ENCODE assay signal across 8 cellular contexts in genomic region chr1:153422450-153423068, GRCh38. TPM values are rescaled to one million over a fixed set of nuclear protein-coding genes. Genes with fewer than 3 reads are reported as not detected.
A peak's percentile ranks its signal among the peaks of the same experiment; 100 is the strongest.
DNase-seq lines count a peak whose midpoint lies in the region; ATAC-seq and TF ChIP-seq lines count a peak whose summit lies in the region.

No MANE protein-coding gene starts in this region.

- DNase-seq in GM23248 (peak; percentile 62), RPMI8226 (peak; percentile 83), Right ventricle myocardium inferior (ENCODE audit: missing footprints) (peak; percentile 75), retinal pigment epithelial cell (ENCODE audit: low read depth) (peak; percentile 17), DMS114 treated with DMSO at 0.1 percent for 48 hours (lab: John Stamatoyannopoulos, UW; ENCODE audit: unreplicated experiment) (no peak)
- peak; percentile 11 to 50 for DNase-seq in activated T-helper 1 cell treated with anti-CD3 and anti-CD28 coated beads, Interleukin-2, amount 50 U/mL, for 16 hours (ENCODE audit: low read depth in 1 of 2, low spot score in 1 of 2)

- H3K4me3 ChIP-seq in GM23248: no peak overlapping the region
- H3K4me3 ChIP-seq in retinal pigment epithelial cell (ENCODE audit: low read length): no peak overlapping the region

- H3K4me1 ChIP-seq in GM23248 (ENCODE audit: insufficient read depth): no peaks in the 10 kb centered on the region

- in situ Hi-C loops in GM23248 (cut with MboI): no loop called here

- H3K4me2 ChIP-seq in GM23248 (ENCODE audit: unreplicated experiment): no peak overlapping the region

- no peaks in the 10 kb centered on the region for H3K9me2 ChIP-seq in GM23248 (ENCODE audit: insufficient read depth)

- no peaks in the 10 kb centered on the region for H4K20me1 ChIP-seq in GM23248 (ENCODE audit: insufficient read depth)

- intact Hi-C loops in Right ventricle myocardium inferior (cut with DNase I): no loop called here

- H2AFZ ChIP-seq in GM23248: no peak overlapping the region

- no peaks in the 10 kb centered on the region for H3K79me2 ChIP-seq in GM23248 (ENCODE audit: insufficient read depth)

- H3K9ac ChIP-seq in GM23248: no peak overlapping the region

- H3K9me3 ChIP-seq in GM23248 (ENCODE audit: low read depth): no peaks in the 10 kb centered on the region

- no peak for TF ChIP-seq CTCF in retinal pigment epithelial cell (conservative IDR thresholded peaks at IDR 0.05; ENCODE audit: low read depth, low read length)

- WGBS in GM23248 (ENCODE audit: low coverage in 1 of 2, low lambda C conversion rate in 2 of 2, missing lambda C conversion rate in 2 of 2), 2 experiments: 1 to 6% methylated on average over 6 of the region's 6 CpGs

- peaks cover 3% of the 10 kb centered on the region; the same call in 1 of the 2 replicates for H3K27me3 ChIP-seq in GM23248 (replicated peaks; ENCODE audit: insufficient read depth)

- no peak overlapping the region for H3K27ac ChIP-seq in GM23248

- H3F3A ChIP-seq in GM23248 (ENCODE audit: insufficient read depth): no peaks in the 10 kb centered on the region

- no peaks in the 10 kb centered on the region for H3K36me3 ChIP-seq in GM23248 (ENCODE audit: low read depth)

- ATAC-seq in Right ventricle myocardium inferior: peak; percentile 50
- no peak for ATAC-seq in HG02759 (IDR thresholded peaks at IDR 0.05; ENCODE audit: unreplicated experiment)
- no peak for ATAC-seq in HG03159 (IDR thresholded peaks at IDR 0.05; ENCODE audit: unreplicated experiment)

RNA-seq across cellular contexts. Expression of gene S100A7A, which starts 6.2 kb away (rescaled TPM):
- not detected in 2 replicates for total RNA-seq in GM23248 (2014; rRNA removed; shearing (Covaris generic))
- not detected in 2 replicates for polyA plus RNA-seq in GM23248 (2016; fragmentation: Nextera tagmentation; extraction: Ambion mirVana)
- not detected for total RNA-seq in Right ventricle myocardium inferior

RNA-seq across cellular contexts. Expression of gene S100A8, which starts 31.7 kb away (rescaled TPM):
- total RNA-seq in GM23248 (2014; rRNA removed; shearing (Covaris generic)): not detected in 2 replicates
- polyA plus RNA-seq in GM23248 (2016; fragmentation: Nextera tagmentation; extraction: Ambion mirVana): not detected in 2 replicates
- 79.9 TPM for total RNA-seq in Right ventricle myocardium inferior

RNA-seq across cellular contexts. Expression of gene S100A7, which starts 37.9 kb away (rescaled TPM):
- total RNA-seq in GM23248 (2014; rRNA removed; shearing (Covaris generic)): not detected in 2 replicates
- not detected in 2 replicates for polyA plus RNA-seq in GM23248 (2016; fragmentation: Nextera tagmentation; extraction: Ambion mirVana)
- not detected for total RNA-seq in Right ventricle myocardium inferior

RNA-seq across cellular contexts. Expression of gene S100A12, which starts 47.1 kb away (rescaled TPM):
- not detected in 2 replicates for total RNA-seq in GM23248 (2014; rRNA removed; shearing (Covaris generic))
- not detected in 2 replicates for polyA plus RNA-seq in GM23248 (2016; fragmentation: Nextera tagmentation; extraction: Ambion mirVana)
- 4.0 TPM for total RNA-seq in Right ventricle myocardium inferior

Comparison
In these comparisons a context has a peak if more than half of its experiments do, and no peak if none do; other contexts are left out.
1. RNA of gene S100A8, which starts 31.7 kb away (total RNA-seq): 79.9 TPM in Right ventricle myocardium inferior (single experiment); not detected in GM23248; every median in the first group is over 10 times any median in the second.